36 cellular contexts compared by ENCODE assay signal in genomic region chr9:130925050-130925678, GRCh38. TPM values are rescaled to one million over a fixed set of nuclear protein-coding genes. Genes with fewer than 3 reads are reported as not detected.
"Had no signal": no experiment of that assay in that cellular context is flagged by ENCODE, and none has a peak within 500 bp of the region (broad histone marks: within the 10 kb centered on the region; RNA-seq: fewer than 3 reads in every experiment).

No MANE protein-coding gene starts in this region.

- H3K27me3 ChIP-seq: ascending aorta, cardiac muscle cell, colonic mucosa had no signal

- H3K4me1 ChIP-seq: ascending aorta, breast epithelium, colonic mucosa had no signal

- ATAC-seq: activated naive CD4-positive, alpha-beta T cell treated with anti-CD3 and anti-CD28 coated beads, Interleukin-2, amount 50 U/mL, for 72 hours; activated T-cell treated with anti-CD3 and anti-CD28 coated beads, Interleukin-2, amount 50 U/mL, for 72 hours; gastroesophageal sphincter; T-cell; WTC11 had no signal

- H3K36me3 ChIP-seq: ascending aorta, breast epithelium, cardiac muscle cell, colonic mucosa, esophagus squamous epithelium, gastroesophageal sphincter had no signal

- DNase-seq: activated CD4-positive, alpha-beta memory T cell treated with anti-CD3 and anti-CD28 coated beads, Interleukin-2, amount 10 ng/mL, durations not matched to agents 7 days and 5 days; activated CD4-positive, alpha-beta T cell treated with anti-CD3 and anti-CD28 coated beads for 1 hour; activated CD4-positive, alpha-beta T cell treated with anti-CD3 and anti-CD28 coated beads for 4 hours; activated CD4-positive, alpha-beta T cell treated with anti-CD3 and anti-CD28 coated beads, Interleukin-2, amount 10 ng/mL, durations not matched to agents 7 days and 5 days; activated CD4-positive, alpha-beta T cell treated with anti-CD3 and anti-CD28 coated beads, Interleukin-2, amount 50 U/mL, for 4 hours; activated CD8-positive, alpha-beta memory T cell treated with anti-CD3 and anti-CD28 coated beads, Interleukin-2, amount 50 U/mL, for 48 hours; activated gamma-delta T cell; activated naive CD4-positive, alpha-beta T cell; activated naive CD4-positive, alpha-beta T cell treated with anti-CD3 and anti-CD28 coated beads, Interleukin-2, amount 10 ng/mL, durations not matched to agents 7 days and 5 days; activated naive CD8-positive, alpha-beta T cell treated with anti-CD3 and anti-CD28 coated beads, Interleukin-2, amount 10 ng/mL, durations not matched to agents 7 days and 5 days; activated T-cell treated with anti-CD3 and anti-CD28 coated beads for 4 hours; activated T-cell treated with anti-CD3 and anti-CD28 coated beads, Interleukin-2, amount 50 U/mL, for 24 hours; activated T-cell treated with anti-CD3 and anti-CD28 coated beads, Interleukin-2, amount 50 U/mL, for 72 hours; central memory CD4-positive, alpha-beta T cell; cerebellar nuclear complex; colonic mucosa; effector CD8-positive, alpha-beta T cell; esophagus squamous epithelium; foreskin melanocyte; T-cell; T-helper 9 cell had no signal

- H3K27ac ChIP-seq: ascending aorta, breast epithelium, cardiac muscle cell, colonic mucosa, epithelial cell of prostate, esophagus squamous epithelium, gastroesophageal sphincter, VCaP had no signal

- H3K9me3 ChIP-seq: ascending aorta, breast epithelium, colonic mucosa, esophagus squamous epithelium, gastroesophageal sphincter had no signal

- FAIRE-seq: endometrium, endothelial cell of umbilical vein had no signal

- H3K4me3 ChIP-seq: ascending aorta, breast epithelium, cardiac muscle cell, colonic mucosa, esophagus squamous epithelium, gastroesophageal sphincter had no signal

RNA-seq across cellular contexts. Expression of gene FIBCD1, which starts 13.9 kb away (rescaled TPM):
- total RNA-seq: activated CD4-positive, alpha-beta memory T cell treated with anti-CD3 and anti-CD28 coated beads, Interleukin-2, amount 10 ng/mL, durations not matched to agents 7 days and 5 days; activated CD4-positive, alpha-beta T cell treated with anti-CD3 and anti-CD28 coated beads, Interleukin-2, amount 10 ng/mL, durations not matched to agents 7 days and 5 days; activated naive CD4-positive, alpha-beta T cell treated with anti-CD3 and anti-CD28 coated beads, Interleukin-2, amount 50 U/mL, for 72 hours; activated naive CD8-positive, alpha-beta T cell treated with anti-CD3 and anti-CD28 coated beads, Interleukin-2, amount 10 ng/mL, durations not matched to agents 7 days and 5 days; activated T-cell treated with anti-CD3 and anti-CD28 coated beads, Interleukin-2, amount 50 U/mL, for 72 hours; ascending aorta; endothelial cell of umbilical vein; esophagus squamous epithelium; glomerular endothelial cell; T-cell; T-helper 2 cell treated with Interferon-gamma antibody and Interleukin-4, amounts not matched to agents 100 ng/mL and 5 ng/mL, for 36 hours had no signal

RNA-seq across cellular contexts. Expression of gene QRFP, which starts 28.6 kb away (rescaled TPM):
- total RNA-seq: activated CD4-positive, alpha-beta memory T cell treated with anti-CD3 and anti-CD28 coated beads, Interleukin-2, amount 10 ng/mL, durations not matched to agents 7 days and 5 days; activated CD4-positive, alpha-beta T cell treated with anti-CD3 and anti-CD28 coated beads, Interleukin-2, amount 10 ng/mL, durations not matched to agents 7 days and 5 days; activated naive CD4-positive, alpha-beta T cell treated with anti-CD3 and anti-CD28 coated beads, Interleukin-2, amount 50 U/mL, for 72 hours; activated naive CD8-positive, alpha-beta T cell treated with anti-CD3 and anti-CD28 coated beads, Interleukin-2, amount 10 ng/mL, durations not matched to agents 7 days and 5 days; activated T-cell treated with anti-CD3 and anti-CD28 coated beads, Interleukin-2, amount 50 U/mL, for 72 hours; ascending aorta; breast epithelium; cardiac muscle cell; dermis microvascular lymphatic vessel endothelial cell; endothelial cell of umbilical vein; fibroblast of lung; fibroblast of villous mesenchyme; gastroesophageal sphincter; glomerular endothelial cell; T-cell; T-helper 2 cell treated with Interferon-gamma antibody and Interleukin-4, amounts not matched to agents 100 ng/mL and 5 ng/mL, for 36 hours; WTC11 had no signal
- polyA plus RNA-seq: endothelial cell of umbilical vein, fibroblast of lung had no signal
